1 cellular context compared by ENCODE assay signal in the genomic region with DNA sequence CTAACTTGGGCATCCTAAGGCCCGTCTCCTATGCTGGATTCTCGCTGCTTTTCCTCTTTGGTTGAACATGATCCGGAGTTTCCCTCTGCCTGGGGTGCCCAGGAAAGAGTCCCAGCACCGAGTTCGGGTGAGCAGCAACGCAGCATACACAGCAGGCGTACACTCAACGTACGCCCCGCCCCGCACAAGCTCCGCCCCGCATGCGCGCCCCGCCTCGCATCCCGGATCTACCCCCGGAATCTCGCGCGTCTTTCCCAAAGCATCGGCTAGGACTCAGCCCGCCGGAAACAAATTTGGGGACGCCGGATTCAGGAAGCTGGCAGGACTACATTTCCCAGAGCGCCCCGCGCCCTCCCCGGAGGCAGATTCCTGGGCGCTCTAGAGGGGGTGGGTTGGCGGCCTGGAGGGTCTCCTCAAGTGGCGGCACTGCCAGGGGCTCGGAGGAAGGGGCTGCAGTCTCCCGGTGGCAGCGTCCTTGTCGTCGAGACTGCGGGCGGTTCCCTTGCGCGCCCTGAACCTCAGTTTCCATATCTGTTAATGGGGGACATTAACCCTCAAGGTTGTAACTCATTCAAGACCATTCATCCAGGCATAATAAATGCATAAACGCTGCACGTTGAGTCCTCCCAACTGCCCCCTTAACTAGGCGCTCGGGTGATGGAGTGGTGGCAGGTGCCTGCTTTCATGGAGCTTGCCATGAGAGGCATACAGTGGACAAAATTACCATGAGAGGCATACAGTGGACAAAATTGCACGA.
TF ChIP-seq lines count a peak whose summit lies in the region.

No MANE protein-coding gene starts in this region.

TF ChIP-seq in HepG2, 621 proteins besides CTCF, POLR2A, EP300 and RAD21 (continued from another document and continues in another):
- TF ChIP-seq, protein P1, sequence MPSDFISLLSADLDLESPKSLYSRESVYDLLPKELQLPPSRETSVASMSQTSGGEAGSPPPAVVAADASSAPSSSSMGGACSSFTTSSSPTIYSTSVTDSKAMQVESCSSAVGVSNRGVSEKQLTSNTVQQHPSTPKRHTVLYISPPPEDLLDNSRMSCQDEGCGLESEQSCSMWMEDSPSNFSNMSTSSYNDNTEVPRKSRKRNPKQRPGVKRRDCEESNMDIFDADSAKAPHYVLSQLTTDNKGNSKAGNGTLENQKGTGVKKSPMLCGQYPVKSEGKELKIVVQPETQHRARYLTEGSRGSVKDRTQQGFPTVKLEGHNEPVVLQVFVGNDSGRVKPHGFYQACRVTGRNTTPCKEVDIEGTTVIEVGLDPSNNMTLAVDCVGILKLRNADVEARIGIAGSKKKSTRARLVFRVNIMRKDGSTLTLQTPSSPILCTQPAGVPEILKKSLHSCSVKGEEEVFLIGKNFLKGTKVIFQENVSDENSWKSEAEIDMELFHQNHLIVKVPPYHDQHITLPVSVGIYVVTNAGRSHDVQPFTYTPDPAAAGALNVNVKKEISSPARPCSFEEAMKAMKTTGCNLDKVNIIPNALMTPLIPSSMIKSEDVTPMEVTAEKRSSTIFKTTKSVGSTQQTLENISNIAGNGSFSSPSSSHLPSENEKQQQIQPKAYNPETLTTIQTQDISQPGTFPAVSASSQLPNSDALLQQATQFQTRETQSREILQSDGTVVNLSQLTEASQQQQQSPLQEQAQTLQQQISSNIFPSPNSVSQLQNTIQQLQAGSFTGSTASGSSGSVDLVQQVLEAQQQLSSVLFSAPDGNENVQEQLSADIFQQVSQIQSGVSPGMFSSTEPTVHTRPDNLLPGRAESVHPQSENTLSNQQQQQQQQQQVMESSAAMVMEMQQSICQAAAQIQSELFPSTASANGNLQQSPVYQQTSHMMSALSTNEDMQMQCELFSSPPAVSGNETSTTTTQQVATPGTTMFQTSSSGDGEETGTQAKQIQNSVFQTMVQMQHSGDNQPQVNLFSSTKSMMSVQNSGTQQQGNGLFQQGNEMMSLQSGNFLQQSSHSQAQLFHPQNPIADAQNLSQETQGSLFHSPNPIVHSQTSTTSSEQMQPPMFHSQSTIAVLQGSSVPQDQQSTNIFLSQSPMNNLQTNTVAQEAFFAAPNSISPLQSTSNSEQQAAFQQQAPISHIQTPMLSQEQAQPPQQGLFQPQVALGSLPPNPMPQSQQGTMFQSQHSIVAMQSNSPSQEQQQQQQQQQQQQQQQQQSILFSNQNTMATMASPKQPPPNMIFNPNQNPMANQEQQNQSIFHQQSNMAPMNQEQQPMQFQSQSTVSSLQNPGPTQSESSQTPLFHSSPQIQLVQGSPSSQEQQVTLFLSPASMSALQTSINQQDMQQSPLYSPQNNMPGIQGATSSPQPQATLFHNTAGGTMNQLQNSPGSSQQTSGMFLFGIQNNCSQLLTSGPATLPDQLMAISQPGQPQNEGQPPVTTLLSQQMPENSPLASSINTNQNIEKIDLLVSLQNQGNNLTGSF (CRISPR knock-in tag; IDR thresholded peaks at IDR 0.05): no peak
- TF ChIP-seq, protein P2, sequence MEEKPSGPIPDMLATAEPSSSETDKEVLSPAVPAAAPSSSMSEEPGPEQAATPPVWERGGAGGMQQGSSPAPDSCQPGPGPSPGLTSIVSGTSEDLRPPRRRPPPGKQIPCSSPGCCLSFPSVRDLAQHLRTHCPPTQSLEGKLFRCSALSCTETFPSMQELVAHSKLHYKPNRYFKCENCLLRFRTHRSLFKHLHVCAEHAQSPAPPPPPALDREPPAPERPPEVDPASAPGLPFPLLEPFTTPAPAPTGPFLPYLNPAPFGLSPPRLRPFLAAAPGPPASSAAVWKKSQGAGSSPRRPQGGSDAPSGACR (CRISPR knock-in tag; IDR thresholded peaks at IDR 0.05): no peak
- TF ChIP-seq ZMAT3 (CRISPR knock-in tag; conservative IDR thresholded peaks at IDR 0.05) (no peak; the same call in 1 of the 2 replicates), ZNF124 (CRISPR knock-in tag; IDR thresholded peaks at IDR 0.05) (peak; percentile 46; the same call in 1 of the 2 replicates), FOXK2 (IDR thresholded peaks at IDR 0.05) (0 out of 2 replicates have a peak, but pooled peaks have one; percentile 34), PTBP1 (IDR thresholded peaks at IDR 0.05; ENCODE audit: low read depth, low read length, poor library complexity, severe bottlenecking) (peak; percentile 90), ARNT (IDR thresholded peaks at IDR 0.05) (no peak), SMAD3 (CRISPR knock-in tag; IDR thresholded peaks at IDR 0.05) (0 out of 2 replicates have a peak, but pooled peaks have one; percentile 49), ZNF264 (CRISPR knock-in tag; IDR thresholded peaks at IDR 0.05) (peak; percentile 56; the same call in 1 of the 2 replicates), DR1 (CRISPR knock-in tag; IDR thresholded peaks at IDR 0.05) (peak; percentile 56; the same call in 1 of the 2 replicates), MTA1 (CRISPR knock-in tag; IDR thresholded peaks at IDR 0.05; ENCODE audit: borderline replicate concordance) (no peak), MBNL3 (CRISPR knock-in tag; conservative IDR thresholded peaks at IDR 0.05) (no peak), ZNF121 (CRISPR knock-in tag; IDR thresholded peaks at IDR 0.05) (no peak), THAP11 (CRISPR knock-in tag; IDR thresholded peaks at IDR 0.05) (peak; percentile 99), SOX6 (IDR thresholded peaks at IDR 0.05) (no peak), SOX6 (CRISPR knock-in tag; IDR thresholded peaks at IDR 0.05) (peak; percentile 46; the same call in 1 of the 2 replicates), CBX5 (CRISPR knock-in tag; IDR thresholded peaks at IDR 0.05; ENCODE audit: borderline replicate concordance) (0 out of 2 replicates have a peak, but pooled peaks have one; percentile 43), MEIS1 (CRISPR knock-in tag; IDR thresholded peaks at IDR 0.05; ENCODE audit: borderline replicate concordance) (no peak), SATB2 (CRISPR knock-in tag; IDR thresholded peaks at IDR 0.05) (no peak), ZMYM4 (CRISPR knock-in tag; IDR thresholded peaks at IDR 0.05) (peak; percentile 40; the same call in 1 of the 2 replicates), ZNF253 (CRISPR knock-in tag; IDR thresholded peaks at IDR 0.05; ENCODE audit: borderline replicate concordance) (no peak), ZNF296 (CRISPR knock-in tag; conservative IDR thresholded peaks at IDR 0.05) (no peak), ZNF761 (CRISPR knock-in tag; conservative IDR thresholded peaks at IDR 0.05) (peak; percentile 97), KDM2A (CRISPR knock-in tag; IDR thresholded peaks at IDR 0.05; ENCODE audit: borderline replicate concordance, low read depth) (peak; percentile 38), ZNF660 (CRISPR knock-in tag; IDR thresholded peaks at IDR 0.05; ENCODE audit: borderline replicate concordance, low read depth) (no peak), ISL2 (CRISPR knock-in tag; IDR thresholded peaks at IDR 0.05) (peak; percentile 33; the same call in 1 of the 2 replicates), ADNP (CRISPR knock-in tag; IDR thresholded peaks at IDR 0.05) (no peak), NR3C1 (CRISPR knock-in tag; IDR thresholded peaks at IDR 0.05) (no peak), RORA (CRISPR knock-in tag; IDR thresholded peaks at IDR 0.05) (no peak)
- TF ChIP-seq, protein P3, sequence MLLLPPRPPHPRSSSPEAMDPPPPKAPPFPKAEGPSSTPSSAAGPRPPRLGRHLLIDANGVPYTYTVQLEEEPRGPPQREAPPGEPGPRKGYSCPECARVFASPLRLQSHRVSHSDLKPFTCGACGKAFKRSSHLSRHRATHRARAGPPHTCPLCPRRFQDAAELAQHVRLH (CRISPR knock-in tag; IDR thresholded peaks at IDR 0.05; ENCODE audit: borderline replicate concordance, low read depth): peak; percentile 30; the same call in 1 of the 2 replicates
- TF ChIP-seq, protein P4, sequence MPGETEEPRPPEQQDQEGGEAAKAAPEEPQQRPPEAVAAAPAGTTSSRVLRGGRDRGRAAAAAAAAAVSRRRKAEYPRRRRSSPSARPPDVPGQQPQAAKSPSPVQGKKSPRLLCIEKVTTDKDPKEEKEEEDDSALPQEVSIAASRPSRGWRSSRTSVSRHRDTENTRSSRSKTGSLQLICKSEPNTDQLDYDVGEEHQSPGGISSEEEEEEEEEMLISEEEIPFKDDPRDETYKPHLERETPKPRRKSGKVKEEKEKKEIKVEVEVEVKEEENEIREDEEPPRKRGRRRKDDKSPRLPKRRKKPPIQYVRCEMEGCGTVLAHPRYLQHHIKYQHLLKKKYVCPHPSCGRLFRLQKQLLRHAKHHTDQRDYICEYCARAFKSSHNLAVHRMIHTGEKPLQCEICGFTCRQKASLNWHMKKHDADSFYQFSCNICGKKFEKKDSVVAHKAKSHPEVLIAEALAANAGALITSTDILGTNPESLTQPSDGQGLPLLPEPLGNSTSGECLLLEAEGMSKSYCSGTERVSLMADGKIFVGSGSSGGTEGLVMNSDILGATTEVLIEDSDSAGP (CRISPR knock-in tag; IDR thresholded peaks at IDR 0.05; ENCODE audit: borderline replicate concordance): peak; percentile 71; the same call in 1 of the 2 replicates
- TF ChIP-seq, protein P5, sequence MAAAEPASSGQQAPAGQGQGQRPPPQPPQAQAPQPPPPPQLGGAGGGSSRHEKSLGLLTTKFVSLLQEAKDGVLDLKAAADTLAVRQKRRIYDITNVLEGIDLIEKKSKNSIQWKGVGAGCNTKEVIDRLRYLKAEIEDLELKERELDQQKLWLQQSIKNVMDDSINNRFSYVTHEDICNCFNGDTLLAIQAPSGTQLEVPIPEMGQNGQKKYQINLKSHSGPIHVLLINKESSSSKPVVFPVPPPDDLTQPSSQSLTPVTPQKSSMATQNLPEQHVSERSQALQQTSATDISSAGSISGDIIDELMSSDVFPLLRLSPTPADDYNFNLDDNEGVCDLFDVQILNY (CRISPR knock-in tag; conservative IDR thresholded peaks at IDR 0.05): peak; percentile 61; the same call in 1 of the 2 replicates
- TF ChIP-seq, protein P6, sequence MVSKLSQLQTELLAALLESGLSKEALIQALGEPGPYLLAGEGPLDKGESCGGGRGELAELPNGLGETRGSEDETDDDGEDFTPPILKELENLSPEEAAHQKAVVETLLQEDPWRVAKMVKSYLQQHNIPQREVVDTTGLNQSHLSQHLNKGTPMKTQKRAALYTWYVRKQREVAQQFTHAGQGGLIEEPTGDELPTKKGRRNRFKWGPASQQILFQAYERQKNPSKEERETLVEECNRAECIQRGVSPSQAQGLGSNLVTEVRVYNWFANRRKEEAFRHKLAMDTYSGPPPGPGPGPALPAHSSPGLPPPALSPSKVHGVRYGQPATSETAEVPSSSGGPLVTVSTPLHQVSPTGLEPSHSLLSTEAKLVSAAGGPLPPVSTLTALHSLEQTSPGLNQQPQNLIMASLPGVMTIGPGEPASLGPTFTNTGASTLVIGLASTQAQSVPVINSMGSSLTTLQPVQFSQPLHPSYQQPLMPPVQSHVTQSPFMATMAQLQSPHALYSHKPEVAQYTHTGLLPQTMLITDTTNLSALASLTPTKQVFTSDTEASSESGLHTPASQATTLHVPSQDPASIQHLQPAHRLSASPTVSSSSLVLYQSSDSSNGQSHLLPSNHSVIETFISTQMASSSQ (IDR thresholded peaks at IDR 0.05; ENCODE audit: low read depth): no peak
- TF ChIP-seq, protein P6 (CRISPR knock-in tag; IDR thresholded peaks at IDR 0.05; ENCODE audit: borderline replicate concordance): 0 out of 2 replicates have a peak, but pooled peaks have one; percentile 32
- TF ChIP-seq, protein P7, sequence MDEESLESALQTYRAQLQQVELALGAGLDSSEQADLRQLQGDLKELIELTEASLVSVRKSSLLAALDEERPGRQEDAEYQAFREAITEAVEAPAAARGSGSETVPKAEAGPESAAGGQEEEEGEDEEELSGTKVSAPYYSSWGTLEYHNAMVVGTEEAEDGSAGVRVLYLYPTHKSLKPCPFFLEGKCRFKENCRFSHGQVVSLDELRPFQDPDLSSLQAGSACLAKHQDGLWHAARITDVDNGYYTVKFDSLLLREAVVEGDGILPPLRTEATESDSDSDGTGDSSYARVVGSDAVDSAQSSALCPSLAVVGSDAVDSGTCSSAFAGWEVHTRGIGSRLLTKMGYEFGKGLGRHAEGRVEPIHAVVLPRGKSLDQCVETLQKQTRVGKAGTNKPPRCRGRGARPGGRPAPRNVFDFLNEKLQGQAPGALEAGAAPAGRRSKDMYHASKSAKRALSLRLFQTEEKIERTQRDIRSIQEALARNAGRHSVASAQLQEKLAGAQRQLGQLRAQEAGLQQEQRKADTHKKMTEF (CRISPR knock-in tag; IDR thresholded peaks at IDR 0.05): peak; percentile 81
- TF ChIP-seq, protein P8, sequence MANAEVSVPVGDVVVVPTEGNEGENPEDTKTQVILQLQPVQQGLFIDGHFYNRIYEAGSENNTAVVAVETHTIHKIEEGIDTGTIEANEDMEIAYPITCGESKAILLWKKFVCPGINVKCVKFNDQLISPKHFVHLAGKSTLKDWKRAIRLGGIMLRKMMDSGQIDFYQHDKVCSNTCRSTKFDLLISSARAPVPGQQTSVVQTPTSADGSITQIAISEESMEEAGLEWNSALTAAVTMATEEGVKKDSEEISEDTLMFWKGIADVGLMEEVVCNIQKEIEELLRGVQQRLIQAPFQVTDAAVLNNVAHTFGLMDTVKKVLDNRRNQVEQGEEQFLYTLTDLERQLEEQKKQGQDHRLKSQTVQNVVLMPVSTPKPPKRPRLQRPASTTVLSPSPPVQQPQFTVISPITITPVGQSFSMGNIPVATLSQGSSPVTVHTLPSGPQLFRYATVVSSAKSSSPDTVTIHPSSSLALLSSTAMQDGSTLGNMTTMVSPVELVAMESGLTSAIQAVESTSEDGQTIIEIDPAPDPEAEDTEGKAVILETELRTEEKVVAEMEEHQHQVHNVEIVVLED (CRISPR knock-in tag; IDR thresholded peaks at IDR 0.05; ENCODE audit: borderline replicate concordance): peak; percentile 91; the same call in 1 of the 2 replicates
- TF ChIP-seq, protein P9, sequence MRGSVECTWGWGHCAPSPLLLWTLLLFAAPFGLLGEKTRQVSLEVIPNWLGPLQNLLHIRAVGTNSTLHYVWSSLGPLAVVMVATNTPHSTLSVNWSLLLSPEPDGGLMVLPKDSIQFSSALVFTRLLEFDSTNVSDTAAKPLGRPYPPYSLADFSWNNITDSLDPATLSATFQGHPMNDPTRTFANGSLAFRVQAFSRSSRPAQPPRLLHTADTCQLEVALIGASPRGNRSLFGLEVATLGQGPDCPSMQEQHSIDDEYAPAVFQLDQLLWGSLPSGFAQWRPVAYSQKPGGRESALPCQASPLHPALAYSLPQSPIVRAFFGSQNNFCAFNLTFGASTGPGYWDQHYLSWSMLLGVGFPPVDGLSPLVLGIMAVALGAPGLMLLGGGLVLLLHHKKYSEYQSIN (CRISPR knock-in tag; IDR thresholded peaks at IDR 0.05; ENCODE audit: borderline replicate concordance): no peak
